In the genomic region with DNA sequence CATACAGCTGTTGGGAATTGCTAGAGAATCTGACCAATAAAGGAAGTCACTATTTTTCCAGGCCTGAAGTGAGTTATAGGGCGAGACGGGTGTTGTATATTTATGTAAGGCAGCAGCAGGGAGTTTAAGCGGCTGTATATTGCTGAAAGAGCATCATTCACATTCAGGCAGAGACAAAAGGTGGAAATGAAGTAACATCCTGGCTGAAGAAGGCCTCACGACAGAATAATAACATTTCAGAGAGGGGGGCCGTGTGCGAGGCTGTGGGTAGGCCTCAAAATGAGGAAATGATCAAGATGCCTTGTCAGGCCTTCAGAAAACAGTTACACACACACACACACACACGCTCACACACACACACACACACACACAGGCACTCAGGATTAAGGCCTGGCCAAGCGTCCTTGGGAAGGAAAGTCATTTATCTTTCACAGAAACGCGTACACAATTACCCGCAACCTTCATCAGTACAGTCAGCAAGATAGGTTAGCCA, we compare ENCODE assay signal across 1 cellular context.
TF ChIP-seq lines count a peak whose summit lies in the region.

No MANE protein-coding gene starts in this region.

TF ChIP-seq in HEK293, 187 proteins besides CTCF, POLR2A, EP300 and RAD21 (continued from another document):
- TF ChIP-seq, protein P1, sequence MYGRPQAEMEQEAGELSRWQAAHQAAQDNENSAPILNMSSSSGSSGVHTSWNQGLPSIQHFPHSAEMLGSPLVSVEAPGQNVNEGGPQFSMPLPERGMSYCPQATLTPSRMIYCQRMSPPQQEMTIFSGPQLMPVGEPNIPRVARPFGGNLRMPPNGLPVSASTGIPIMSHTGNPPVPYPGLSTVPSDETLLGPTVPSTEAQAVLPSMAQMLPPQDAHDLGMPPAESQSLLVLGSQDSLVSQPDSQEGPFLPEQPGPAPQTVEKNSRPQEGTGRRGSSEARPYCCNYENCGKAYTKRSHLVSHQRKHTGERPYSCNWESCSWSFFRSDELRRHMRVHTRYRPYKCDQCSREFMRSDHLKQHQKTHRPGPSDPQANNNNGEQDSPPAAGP (tag by site-specific recombination; IDR thresholded peaks at IDR 0.05) = no peak
- no peak for TF ChIP-seq YY1 (tag by site-specific recombination; IDR thresholded peaks at IDR 0.05)
- no peak for TF ChIP-seq KLF9 (tag by site-specific recombination; IDR thresholded peaks at IDR 0.05; ENCODE audit: low read depth)
- no peak for TF ChIP-seq ZBTB20 (tag by site-specific recombination; IDR thresholded peaks at IDR 0.05)
- TF ChIP-seq WT1 (tag by site-specific recombination; IDR thresholded peaks at IDR 0.05) = no peak
- TF ChIP-seq ZNF664 (tag by site-specific recombination; IDR thresholded peaks at IDR 0.05) = no peak
